In the genomic region with DNA sequence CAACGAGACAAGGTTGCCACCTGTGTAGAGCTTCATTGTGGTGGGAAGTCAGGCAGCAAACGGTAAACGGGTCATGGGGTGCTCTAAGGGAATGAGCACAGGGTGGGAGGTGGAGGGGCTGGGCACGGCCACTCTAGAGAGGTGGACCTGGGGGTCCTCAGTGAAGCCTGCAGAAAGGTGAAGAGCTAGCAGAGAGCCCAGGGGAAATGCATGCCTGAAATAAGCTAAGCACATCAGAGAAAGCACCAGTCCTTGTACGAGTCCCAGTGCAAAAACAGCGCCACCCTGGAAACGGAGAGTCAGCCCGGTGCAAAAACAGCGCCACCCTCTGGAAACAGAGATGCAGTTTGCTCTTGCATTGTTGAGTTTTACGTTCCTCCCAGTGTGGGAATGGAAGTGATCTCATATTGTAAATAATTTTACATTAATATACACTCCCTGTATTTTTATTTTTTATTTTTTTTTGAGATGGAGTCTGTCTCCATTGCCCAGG, we compare ENCODE assay signal across 8 cellular contexts.
DNase-seq lines count a peak whose midpoint lies in the region; ATAC-seq and TF ChIP-seq lines count a peak whose summit lies in the region.

No MANE protein-coding gene starts in this region.

- peak; percentile 60 for ATAC-seq in activated CD8-positive, alpha-beta T cell treated with anti-CD3 and anti-CD28 coated beads, Interleukin-2, amount 10 ng/mL, durations not matched to agents 7 days and 5 days

- 75% methylated on average over 10 of the region's 10 CpGs for WGBS in suprapubic skin

- TF ChIP-seq POLR2A in suprapubic skin (IDR thresholded peaks at IDR 0.05): no peak

- no peak overlapping the region for H3K27ac ChIP-seq in suprapubic skin

- H3K4me1 ChIP-seq in suprapubic skin: no peaks in the 10 kb centered on the region

- peaks cover 3% of the 10 kb centered on the region for H3K4me1 Mint-ChIP-seq in activated CD8-positive, alpha-beta T cell treated with anti-CD3 and anti-CD28 coated beads, Interleukin-2, amount 10 ng/mL, durations not matched to agents 7 days and 5 days (ENCODE audit: low read depth)

- H3K9me3 Mint-ChIP-seq in activated CD8-positive, alpha-beta T cell treated with anti-CD3 and anti-CD28 coated beads, Interleukin-2, amount 10 ng/mL, durations not matched to agents 7 days and 5 days (ENCODE audit: insufficient read depth): no peaks in the 10 kb centered on the region

- H3K9me3 ChIP-seq in suprapubic skin: no peaks in the 10 kb centered on the region

- H3K27me3 ChIP-seq in suprapubic skin: no peaks in the 10 kb centered on the region

- peaks cover 13% of the 10 kb centered on the region for H3K36me3 ChIP-seq in suprapubic skin

- TF ChIP-seq CTCF in suprapubic skin (IDR thresholded peaks at IDR 0.05): no peak

- no peak for TF ChIP-seq EP300 in suprapubic skin (IDR thresholded peaks at IDR 0.05)

- DNase-seq in SIG-M5 treated with dmso at 0.1 percent for 504 hours (lab: John Stamatoyannopoulos, UW; ENCODE audit: unreplicated experiment): peak; percentile 75
- no peak for DNase-seq in SIG-M5 (lab: John Stamatoyannopoulos, UW)
- peak; percentile 85 for DNase-seq in NCI-H2196 (lab: John Stamatoyannopoulos, UW; ENCODE audit: unreplicated experiment)
- peak; percentile 56 for DNase-seq in activated CD8-positive, alpha-beta T cell treated with anti-CD3 and anti-CD28 coated beads, Interleukin-2, amount 10 ng/mL, durations not matched to agents 7 days and 5 days
- DNase-seq in hippocampal formation (lab: John Stamatoyannopoulos, UW): peak; percentile 55 to 58
- DNase-seq in suprapubic skin (ENCODE audit: low spot score in 2 of 2): peak; percentile 17 to 57
- DNase-seq in HK-2 (ENCODE audit: unreplicated experiment): no peak
- DNase-seq in ureter (ENCODE audit: low spot score): no peak

- no peaks in the 10 kb centered on the region for H3K36me3 Mint-ChIP-seq in activated CD8-positive, alpha-beta T cell treated with anti-CD3 and anti-CD28 coated beads, Interleukin-2, amount 10 ng/mL, durations not matched to agents 7 days and 5 days (ENCODE audit: low read depth)

- peaks cover 6% of the 10 kb centered on the region for H3K27me3 Mint-ChIP-seq in activated CD8-positive, alpha-beta T cell treated with anti-CD3 and anti-CD28 coated beads, Interleukin-2, amount 10 ng/mL, durations not matched to agents 7 days and 5 days (ENCODE audit: low read depth)

- POLR2A ChIA-PET in activated CD8-positive, alpha-beta T cell treated with anti-CD3 and anti-CD28 coated beads, Interleukin-2, amount 10 ng/mL, durations not matched to agents 7 days and 5 days (lab: Charles Lee): interaction anchor here (0.8 kb wide), 1 partner anchor 132 kb away, joined by 4 read pairs; the partner anchor contains the start of gene CBX4

- CTCF ChIA-PET in activated CD8-positive, alpha-beta T cell treated with anti-CD3 and anti-CD28 coated beads, Interleukin-2, amount 10 ng/mL, durations not matched to agents 7 days and 5 days (lab: Charles Lee): interaction anchor here (0.6 to 3.1 kb wide), 34 partner anchors 9 to 747 kb away, joined by 3 to 20 read pairs (median 4); partner anchors contain the start of genes CBX4 and CBX8

- no peak overlapping the region for H3K27ac Mint-ChIP-seq in activated CD8-positive, alpha-beta T cell treated with anti-CD3 and anti-CD28 coated beads, Interleukin-2, amount 10 ng/mL, durations not matched to agents 7 days and 5 days

- no peak overlapping the region for H3K4me3 Mint-ChIP-seq in activated CD8-positive, alpha-beta T cell treated with anti-CD3 and anti-CD28 coated beads, Interleukin-2, amount 10 ng/mL, durations not matched to agents 7 days and 5 days

- no peak overlapping the region for H3K4me3 ChIP-seq in suprapubic skin

Comparison
In these comparisons a context has a peak if more than half of its experiments do, and no peak if none do; other contexts are left out.
1. DNase-seq: peak in SIG-M5 treated with dmso at 0.1 percent for 504 hours (single experiment), NCI-H2196 (single experiment), activated CD8-positive, alpha-beta T cell treated with anti-CD3 and anti-CD28 coated beads, Interleukin-2, amount 10 ng/mL, durations not matched to agents 7 days and 5 days (single experiment), hippocampal formation (2 of 2) and suprapubic skin (2 of 2); none in SIG-M5 (single experiment), HK-2 (single experiment) and ureter (single experiment).